ENCODE assay signal across 9 cellular contexts in genomic region chr4:85777908-85778808, GRCh38.
DNase-seq lines count a peak whose midpoint lies in the region; ATAC-seq and TF ChIP-seq lines count a peak whose summit lies in the region.
"Had no signal": no experiment of that assay in that cellular context is flagged by ENCODE, and none has a peak within 500 bp of the region (broad histone marks: within the 10 kb centered on the region; RNA-seq: fewer than 3 reads in every experiment).

No MANE protein-coding gene starts in this region.

- CTCF ChIA-PET in activated naive CD4-positive, alpha-beta T cell treated with anti-CD3 and anti-CD28 coated beads for 36 hours (lab: Charles Lee) = no interaction called here

- peak overlapping the region; percentile 89 to 99 (median 99) for H3K4me3 Mint-ChIP-seq in IgD-negative memory B cell
- no peak overlapping the region for H3K4me3 Mint-ChIP-seq in activated naive CD4-positive, alpha-beta T cell treated with anti-CD3 and anti-CD28 coated beads for 36 hours
- H3K4me3 Mint-ChIP-seq: activated naive CD8-positive, alpha-beta T cell had no signal

- H3K4me3 ChIP-seq in fibroblast of pulmonary artery (replicated peaks; ENCODE audit: low read depth, low read length) = peak overlapping the region; percentile 72
- H3K4me3 ChIP-seq in subcutaneous abdominal adipose tissue (ENCODE audit: low read depth in 1 of 5, low read length in 5 of 5) = peak overlapping the region; percentile 44 to 71 (median 61)

- peak overlapping the region; percentile 58 to 80 (median 73) for H3K9ac ChIP-seq in subcutaneous abdominal adipose tissue (ENCODE audit: low read length in 5 of 5)

- H3K9me3 Mint-ChIP-seq in IgD-negative memory B cell = peaks cover 0 to 3% (median 3%) of the 10 kb centered on the region in 3 donors
- no peaks in the 10 kb centered on the region for H3K9me3 Mint-ChIP-seq in activated naive CD4-positive, alpha-beta T cell treated with anti-CD3 and anti-CD28 coated beads for 36 hours

- peaks cover 0 to 31% (median 20%) of the 10 kb centered on the region in 5 donors for H3K4me1 ChIP-seq in subcutaneous abdominal adipose tissue (ENCODE audit: control insufficient read depth in 5 of 5, insufficient read depth in 5 of 5, low read length in 5 of 5)

- peaks cover 3% of the 10 kb centered on the region for H3K36me3 Mint-ChIP-seq in IgD-negative memory B cell
- no peaks in the 10 kb centered on the region for H3K36me3 Mint-ChIP-seq in activated naive CD4-positive, alpha-beta T cell treated with anti-CD3 and anti-CD28 coated beads for 36 hours (ENCODE audit: low read depth)
- H3K36me3 Mint-ChIP-seq: activated naive CD8-positive, alpha-beta T cell had no signal

- DNase-seq in CD1c-positive myeloid dendritic cell (ENCODE audit: extremely low spot score) = peak; percentile 56
- peak; percentile 61 for DNase-seq in fibroblast of pulmonary artery (ENCODE audit: low read depth)
- DNase-seq in LoVo (ENCODE audit: low spot score) = no peak
- no peak for DNase-seq in activated naive CD4-positive, alpha-beta T cell treated with anti-CD3 and anti-CD28 coated beads for 36 hours
- no peak for DNase-seq in amygdala (lab: John Stamatoyannopoulos, UW)

- peak; percentile 88 for ATAC-seq in GM21528 (IDR thresholded peaks at IDR 0.05; ENCODE audit: low FRiP score, unreplicated experiment)

- no peaks in the 10 kb centered on the region for H3K36me3 ChIP-seq in subcutaneous abdominal adipose tissue (ENCODE audit: control insufficient read depth in 5 of 5, insufficient read depth in 5 of 5, low read length in 5 of 5)

- TF ChIP-seq CTCF in fibroblast of pulmonary artery (IDR thresholded peaks at IDR 0.05; ENCODE audit: low read length, missing control alignments) = no peak

- no peaks in the 10 kb centered on the region for H3K27me3 ChIP-seq in subcutaneous abdominal adipose tissue (ENCODE audit: control insufficient read depth in 5 of 5, insufficient read depth in 4 of 5, low read length in 5 of 5)

- peak overlapping the region; percentile 92 for H3K27ac ChIP-seq in subcutaneous abdominal adipose tissue (ENCODE audit: low read depth, low read length)

- H3K27ac Mint-ChIP-seq in IgD-negative memory B cell = peak overlapping the region; percentile 94 to 97 (median 95)
- H3K27ac Mint-ChIP-seq in activated naive CD4-positive, alpha-beta T cell treated with anti-CD3 and anti-CD28 coated beads for 36 hours = no peak overlapping the region
- H3K27ac Mint-ChIP-seq: activated naive CD8-positive, alpha-beta T cell had no signal

- intact Hi-C loops in activated naive CD4-positive, alpha-beta T cell treated with anti-CD3 and anti-CD28 coated beads for 36 hours (cut with micrococcal nuclease) = no loop called here

- H3K27me3 Mint-ChIP-seq in IgD-negative memory B cell = no peaks in the 10 kb centered on the region
- H3K27me3 Mint-ChIP-seq in activated naive CD4-positive, alpha-beta T cell treated with anti-CD3 and anti-CD28 coated beads for 36 hours (ENCODE audit: low read depth) = no peaks in the 10 kb centered on the region
- H3K27me3 Mint-ChIP-seq: activated naive CD8-positive, alpha-beta T cell had no signal

- peaks cover 31 to 54% (median 53%) of the 10 kb centered on the region in 3 donors for H3K4me1 Mint-ChIP-seq in IgD-negative memory B cell
- H3K4me1 Mint-ChIP-seq in activated naive CD4-positive, alpha-beta T cell treated with anti-CD3 and anti-CD28 coated beads for 36 hours (ENCODE audit: low read depth) = no peaks in the 10 kb centered on the region

- H3K9me3 ChIP-seq in subcutaneous abdominal adipose tissue (ENCODE audit: control insufficient read depth in 5 of 5, low read length in 5 of 5) = no peaks in the 10 kb centered on the region

Comparison
In these comparisons a context has a peak if more than half of its experiments do, and no peak if none do; other contexts are left out.
1. DNase-seq: peak in CD1c-positive myeloid dendritic cell (single experiment) and fibroblast of pulmonary artery (single experiment); none in LoVo (single experiment), activated naive CD4-positive, alpha-beta T cell treated with anti-CD3 and anti-CD28 coated beads for 36 hours (single experiment) and amygdala (0 of 56).